1 cellular context compared by ENCODE assay signal in the genomic region with DNA sequence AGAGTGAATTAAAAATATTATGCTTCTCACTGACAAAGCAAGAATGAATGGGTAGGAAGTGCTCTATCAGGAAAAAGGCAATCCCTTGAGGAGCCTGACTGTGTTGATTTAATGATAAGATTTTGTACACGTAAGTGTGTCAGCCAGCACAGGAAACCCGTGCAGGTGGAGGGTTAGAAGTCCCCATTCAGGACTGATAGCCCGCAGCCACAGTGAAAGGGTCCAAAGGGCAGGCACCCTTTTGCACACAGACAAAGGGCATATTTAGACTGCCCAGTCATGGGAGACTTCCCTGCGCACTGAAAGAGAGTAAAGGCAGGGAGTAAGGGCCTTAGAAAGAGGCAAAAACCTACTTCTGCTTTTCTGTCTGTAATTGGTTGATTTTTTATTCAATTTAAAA.
A peak's percentile ranks its signal among the peaks of the same experiment; 100 is the strongest.
TF ChIP-seq lines count a peak whose summit lies in the region.

No MANE protein-coding gene starts in this region.

TF ChIP-seq in HepG2, 621 proteins besides CTCF, POLR2A, EP300 and RAD21 (continued from another document and continues in another):
- TF ChIP-seq TMF1 (CRISPR knock-in tag; IDR thresholded peaks at IDR 0.05; ENCODE audit: low read depth) (no peak), TOPORS (CRISPR knock-in tag; IDR thresholded peaks at IDR 0.05) (no peak), TARDBP (CRISPR knock-in tag; IDR thresholded peaks at IDR 0.05) (peak; percentile 86; the same call in 1 of the 2 replicates), ZNF143 (CRISPR knock-in tag; IDR thresholded peaks at IDR 0.05) (no peak), ZNF619 (CRISPR knock-in tag; IDR thresholded peaks at IDR 0.05) (no peak), HDAC1 (CRISPR knock-in tag; IDR thresholded peaks at IDR 0.05) (peak; percentile 59; the same call in 1 of the 2 replicates), MYPOP (CRISPR knock-in tag; IDR thresholded peaks at IDR 0.05) (peak; percentile 49; the same call in 1 of the 2 replicates), ZNF605 (CRISPR knock-in tag; IDR thresholded peaks at IDR 0.05) (no peak), ZNF747 (CRISPR knock-in tag; IDR thresholded peaks at IDR 0.05; ENCODE audit: borderline replicate concordance) (0 out of 2 replicates have a peak, but pooled peaks have one; percentile 23), ELF4 (CRISPR knock-in tag; IDR thresholded peaks at IDR 0.05; ENCODE audit: borderline replicate concordance) (0 out of 2 replicates have a peak, but pooled peaks have one; percentile 33), ZNF616 (CRISPR knock-in tag; IDR thresholded peaks at IDR 0.05; ENCODE audit: low read depth) (no peak), ZNF136 (CRISPR knock-in tag; IDR thresholded peaks at IDR 0.05; ENCODE audit: low read depth) (no peak), ATM (IDR thresholded peaks at IDR 0.05; ENCODE audit: borderline replicate concordance) (no peak), ZNF646 (CRISPR knock-in tag; IDR thresholded peaks at IDR 0.05) (no peak), CCDC6 (CRISPR knock-in tag; IDR thresholded peaks at IDR 0.05) (no peak), HNRNPK (IDR thresholded peaks at IDR 0.05; ENCODE audit: low read depth, low read length, poor library complexity, severe bottlenecking) (no peak), SATB2 (CRISPR knock-in tag; IDR thresholded peaks at IDR 0.05) (no peak), GPBP1L1 (CRISPR knock-in tag; IDR thresholded peaks at IDR 0.05) (no peak), ZNF674 (CRISPR knock-in tag; IDR thresholded peaks at IDR 0.05; ENCODE audit: low read depth) (no peak), ZFP36L2 (CRISPR knock-in tag; IDR thresholded peaks at IDR 0.05) (no peak), ZNF230 (CRISPR knock-in tag; IDR thresholded peaks at IDR 0.05) (0 out of 2 replicates have a peak, but pooled peaks have one; percentile 11), XRCC5 (optimal IDR thresholded peaks at IDR 0.05; ENCODE audit: low read length) (peak; percentile 77), RFX3 (CRISPR knock-in tag; IDR thresholded peaks at IDR 0.05) (no peak), ZKSCAN5 (CRISPR knock-in tag; IDR thresholded peaks at IDR 0.05) (no peak), ZFP82 (CRISPR knock-in tag; IDR thresholded peaks at IDR 0.05; ENCODE audit: borderline replicate concordance) (no peak), ZBTB7B (CRISPR knock-in tag; IDR thresholded peaks at IDR 0.05) (peak; percentile 52; the same call in 1 of the 2 replicates), ARNT (IDR thresholded peaks at IDR 0.05) (no peak), DNMT3B (CRISPR knock-in tag; conservative IDR thresholded peaks at IDR 0.05) (no peak), FOXP1 (IDR thresholded peaks at IDR 0.05) (no peak), FOXP1 (CRISPR knock-in tag; IDR thresholded peaks at IDR 0.05) (peak; percentile 63; the same call in 1 of the 2 replicates), ZNF547 (CRISPR knock-in tag; IDR thresholded peaks at IDR 0.05) (no peak), ZNF354B (CRISPR knock-in tag; IDR thresholded peaks at IDR 0.05) (no peak), REPIN1 (CRISPR knock-in tag; IDR thresholded peaks at IDR 0.05; ENCODE audit: borderline replicate concordance, low read depth) (peak; percentile 31; the same call in 1 of the 2 replicates)
- TF ChIP-seq, protein P1, sequence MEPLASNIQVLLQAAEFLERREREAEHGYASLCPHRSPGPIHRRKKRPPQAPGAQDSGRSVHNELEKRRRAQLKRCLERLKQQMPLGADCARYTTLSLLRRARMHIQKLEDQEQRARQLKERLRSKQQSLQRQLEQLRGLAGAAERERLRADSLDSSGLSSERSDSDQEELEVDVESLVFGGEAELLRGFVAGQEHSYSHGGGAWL (CRISPR knock-in tag; IDR thresholded peaks at IDR 0.05), result no peak
- TF ChIP-seq, protein P2, sequence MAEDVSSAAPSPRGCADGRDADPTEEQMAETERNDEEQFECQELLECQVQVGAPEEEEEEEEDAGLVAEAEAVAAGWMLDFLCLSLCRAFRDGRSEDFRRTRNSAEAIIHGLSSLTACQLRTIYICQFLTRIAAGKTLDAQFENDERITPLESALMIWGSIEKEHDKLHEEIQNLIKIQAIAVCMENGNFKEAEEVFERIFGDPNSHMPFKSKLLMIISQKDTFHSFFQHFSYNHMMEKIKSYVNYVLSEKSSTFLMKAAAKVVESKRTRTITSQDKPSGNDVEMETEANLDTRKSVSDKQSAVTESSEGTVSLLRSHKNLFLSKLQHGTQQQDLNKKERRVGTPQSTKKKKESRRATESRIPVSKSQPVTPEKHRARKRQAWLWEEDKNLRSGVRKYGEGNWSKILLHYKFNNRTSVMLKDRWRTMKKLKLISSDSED (CRISPR knock-in tag; IDR thresholded peaks at IDR 0.05), result no peak
- TF ChIP-seq, protein P3, sequence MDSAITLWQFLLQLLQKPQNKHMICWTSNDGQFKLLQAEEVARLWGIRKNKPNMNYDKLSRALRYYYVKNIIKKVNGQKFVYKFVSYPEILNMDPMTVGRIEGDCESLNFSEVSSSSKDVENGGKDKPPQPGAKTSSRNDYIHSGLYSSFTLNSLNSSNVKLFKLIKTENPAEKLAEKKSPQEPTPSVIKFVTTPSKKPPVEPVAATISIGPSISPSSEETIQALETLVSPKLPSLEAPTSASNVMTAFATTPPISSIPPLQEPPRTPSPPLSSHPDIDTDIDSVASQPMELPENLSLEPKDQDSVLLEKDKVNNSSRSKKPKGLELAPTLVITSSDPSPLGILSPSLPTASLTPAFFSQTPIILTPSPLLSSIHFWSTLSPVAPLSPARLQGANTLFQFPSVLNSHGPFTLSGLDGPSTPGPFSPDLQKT (CRISPR knock-in tag; IDR thresholded peaks at IDR 0.05; ENCODE audit: borderline replicate concordance), result no peak
- TF ChIP-seq, protein P4, sequence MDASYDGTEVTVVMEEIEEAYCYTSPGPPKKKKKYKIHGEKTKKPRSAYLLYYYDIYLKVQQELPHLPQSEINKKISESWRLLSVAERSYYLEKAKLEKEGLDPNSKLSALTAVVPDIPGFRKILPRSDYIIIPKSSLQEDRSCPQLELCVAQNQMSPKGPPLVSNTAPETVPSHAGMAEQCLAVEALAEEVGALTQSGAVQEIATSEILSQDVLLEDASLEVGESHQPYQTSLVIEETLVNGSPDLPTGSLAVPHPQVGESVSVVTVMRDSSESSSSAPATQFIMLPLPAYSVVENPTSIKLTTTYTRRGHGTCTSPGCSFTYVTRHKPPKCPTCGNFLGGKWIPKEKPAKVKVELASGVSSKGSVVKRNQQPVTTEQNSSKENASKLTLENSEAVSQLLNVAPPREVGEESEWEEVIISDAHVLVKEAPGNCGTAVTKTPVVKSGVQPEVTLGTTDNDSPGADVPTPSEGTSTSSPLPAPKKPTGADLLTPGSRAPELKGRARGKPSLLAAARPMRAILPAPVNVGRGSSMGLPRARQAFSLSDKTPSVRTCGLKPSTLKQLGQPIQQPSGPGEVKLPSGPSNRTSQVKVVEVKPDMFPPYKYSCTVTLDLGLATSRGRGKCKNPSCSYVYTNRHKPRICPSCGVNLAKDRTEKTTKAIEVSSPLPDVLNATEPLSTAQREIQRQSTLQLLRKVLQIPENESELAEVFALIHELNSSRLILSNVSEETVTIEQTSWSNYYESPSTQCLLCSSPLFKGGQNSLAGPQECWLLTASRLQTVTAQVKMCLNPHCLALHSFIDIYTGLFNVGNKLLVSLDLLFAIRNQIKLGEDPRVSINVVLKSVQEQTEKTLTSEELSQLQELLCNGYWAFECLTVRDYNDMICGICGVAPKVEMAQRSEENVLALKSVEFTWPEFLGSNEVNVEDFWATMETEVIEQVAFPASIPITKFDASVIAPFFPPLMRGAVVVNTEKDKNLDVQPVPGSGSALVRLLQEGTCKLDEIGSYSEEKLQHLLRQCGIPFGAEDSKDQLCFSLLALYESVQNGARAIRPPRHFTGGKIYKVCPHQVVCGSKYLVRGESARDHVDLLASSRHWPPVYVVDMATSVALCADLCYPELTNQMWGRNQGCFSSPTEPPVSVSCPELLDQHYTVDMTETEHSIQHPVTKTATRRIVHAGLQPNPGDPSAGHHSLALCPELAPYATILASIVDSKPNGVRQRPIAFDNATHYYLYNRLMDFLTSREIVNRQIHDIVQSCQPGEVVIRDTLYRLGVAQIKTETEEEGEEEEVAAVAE (CRISPR knock-in tag; IDR thresholded peaks at IDR 0.05; ENCODE audit: borderline replicate concordance), result peak; percentile 31; the same call in 1 of the 2 replicates
- TF ChIP-seq, protein P5, sequence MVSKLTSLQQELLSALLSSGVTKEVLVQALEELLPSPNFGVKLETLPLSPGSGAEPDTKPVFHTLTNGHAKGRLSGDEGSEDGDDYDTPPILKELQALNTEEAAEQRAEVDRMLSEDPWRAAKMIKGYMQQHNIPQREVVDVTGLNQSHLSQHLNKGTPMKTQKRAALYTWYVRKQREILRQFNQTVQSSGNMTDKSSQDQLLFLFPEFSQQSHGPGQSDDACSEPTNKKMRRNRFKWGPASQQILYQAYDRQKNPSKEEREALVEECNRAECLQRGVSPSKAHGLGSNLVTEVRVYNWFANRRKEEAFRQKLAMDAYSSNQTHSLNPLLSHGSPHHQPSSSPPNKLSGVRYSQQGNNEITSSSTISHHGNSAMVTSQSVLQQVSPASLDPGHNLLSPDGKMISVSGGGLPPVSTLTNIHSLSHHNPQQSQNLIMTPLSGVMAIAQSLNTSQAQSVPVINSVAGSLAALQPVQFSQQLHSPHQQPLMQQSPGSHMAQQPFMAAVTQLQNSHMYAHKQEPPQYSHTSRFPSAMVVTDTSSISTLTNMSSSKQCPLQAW (CRISPR knock-in tag; IDR thresholded peaks at IDR 0.05), result peak; percentile 57; the same call in 1 of the 2 replicates
- TF ChIP-seq, protein P6, sequence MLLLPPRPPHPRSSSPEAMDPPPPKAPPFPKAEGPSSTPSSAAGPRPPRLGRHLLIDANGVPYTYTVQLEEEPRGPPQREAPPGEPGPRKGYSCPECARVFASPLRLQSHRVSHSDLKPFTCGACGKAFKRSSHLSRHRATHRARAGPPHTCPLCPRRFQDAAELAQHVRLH (CRISPR knock-in tag; IDR thresholded peaks at IDR 0.05; ENCODE audit: borderline replicate concordance, low read depth), result peak; percentile 79; the same call in 1 of the 2 replicates
